Comparison of ENCODE assay signal across 14 cellular contexts in the genomic region with DNA sequence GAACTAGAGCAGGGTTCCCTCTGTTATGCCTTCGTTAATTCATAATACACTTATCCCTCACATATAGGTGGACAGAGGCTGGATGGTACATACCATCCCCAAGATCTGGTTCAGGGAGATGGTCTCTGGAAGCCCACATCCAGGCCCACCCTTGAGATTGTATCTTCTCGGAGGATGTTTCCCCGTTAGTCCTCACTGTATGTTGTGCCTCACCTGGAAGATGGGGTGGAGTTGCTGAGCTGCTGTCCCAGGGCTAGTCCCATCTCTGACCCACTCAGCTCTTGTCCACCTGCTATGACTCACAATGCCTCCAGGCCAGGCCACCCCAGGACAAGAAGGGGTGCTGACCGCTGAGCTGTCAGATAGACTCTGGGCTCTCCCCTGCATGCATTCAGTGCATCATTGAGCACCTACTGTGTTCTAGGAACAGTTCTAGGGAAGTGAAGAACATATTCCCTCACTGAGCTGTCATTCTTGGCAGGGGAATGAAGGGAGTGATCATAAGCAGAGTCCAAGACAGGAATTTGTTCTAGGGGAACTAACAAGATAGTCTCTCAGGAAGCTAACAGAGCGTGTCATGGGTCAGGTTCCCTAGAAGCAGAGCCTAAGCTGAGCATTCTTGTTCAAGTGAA. TPM values are rescaled to one million over a fixed set of nuclear protein-coding genes. Genes with fewer than 3 reads are reported as not detected.
DNase-seq lines count a peak whose midpoint lies in the region; ATAC-seq and TF ChIP-seq lines count a peak whose summit lies in the region.
"Had no signal": no experiment of that assay in that cellular context is flagged by ENCODE, and none has a peak within 500 bp of the region (broad histone marks: within the 10 kb centered on the region; RNA-seq: fewer than 3 reads in every experiment).

A gene (minus strand): TSS at position 255 of the 632 bp plus-strand sequence. CDS start 116 bp downstream, at position 139.

- TF ChIP-seq POLR2A in thyroid gland (IDR thresholded peaks at IDR 0.05), result peak in 1 of 2 donors; percentile 20
- TF ChIP-seq POLR2A in vagina (IDR thresholded peaks at IDR 0.05), result no peak

- no peaks in the 10 kb centered on the region for H3K9me3 ChIP-seq in thyroid gland
- H3K9me3 ChIP-seq in vagina, result no peaks in the 10 kb centered on the region
- H3K9me3 ChIP-seq: HAP-1, right atrium auricular region, SJCRH30 had no signal

- CTCF ChIA-PET in activated naive CD4-positive, alpha-beta T cell treated with anti-CD3 and anti-CD28 coated beads for 36 hours (lab: Charles Lee), result interaction anchor here (0.7 to 2.4 kb wide), 4 partner anchors 10 to 193 kb away, joined by 3 to 9 read pairs (median 6); a partner anchor contains a TSS
- CTCF ChIA-PET in WTC11 (lab: Charles Lee), result interaction anchor here (0.7 to 2.5 kb wide), 3 partner anchors 10 to 81 kb away, joined by 3 to 13 read pairs (median 3); no protein-coding TSS in a partner anchor

- no peak for ATAC-seq in WTC11
- ATAC-seq: foreskin keratinocyte had no signal

- H3K27me3 Mint-ChIP-seq in activated naive CD4-positive, alpha-beta T cell treated with anti-CD3 and anti-CD28 coated beads for 36 hours (ENCODE audit: low read depth), result no peaks in the 10 kb centered on the region
- peaks cover 15% of the 10 kb centered on the region for H3K27me3 Mint-ChIP-seq in WTC11 (ENCODE audit: low read depth)

- peak within 1 kb of the TSS; percentile 64 to 82 (median 68) for H3K27ac ChIP-seq in thyroid gland
- no peak within 1 kb of the TSS for H3K27ac ChIP-seq in vagina
- H3K27ac ChIP-seq: foreskin keratinocyte, right atrium auricular region, SJCRH30 had no signal

- POLR2A ChIA-PET in WTC11 (lab: Charles Lee), result interaction anchor here (1.0 kb wide), 1 partner anchor 57 kb away, joined by 4 read pairs; a partner anchor contains a TSS

- peak within 1 kb of the TSS; percentile 14 for H3K27ac Mint-ChIP-seq in activated naive CD4-positive, alpha-beta T cell treated with anti-CD3 and anti-CD28 coated beads for 36 hours
- peak within 1 kb of the TSS; percentile 25; the same call in 1 of the 2 replicates for H3K27ac Mint-ChIP-seq in WTC11

- no peaks in the 10 kb centered on the region for H3K9me3 Mint-ChIP-seq in activated naive CD4-positive, alpha-beta T cell treated with anti-CD3 and anti-CD28 coated beads for 36 hours
- H3K9me3 Mint-ChIP-seq in WTC11, result peaks cover 4% of the 10 kb centered on the region; the same call in 1 of the 2 replicates

- H3K4me3 Mint-ChIP-seq in activated naive CD4-positive, alpha-beta T cell treated with anti-CD3 and anti-CD28 coated beads for 36 hours, result peak within 1 kb of the TSS; percentile 42
- H3K4me3 Mint-ChIP-seq in WTC11, result peak within 1 kb of the TSS; percentile 20; the same call in 1 of the 2 replicates

- TF ChIP-seq CTCF in WTC11 (IDR thresholded peaks at IDR 0.05), result no peak
- TF ChIP-seq CTCF in thyroid gland (IDR thresholded peaks at IDR 0.05), result no peak
- no peak for TF ChIP-seq CTCF in vagina (IDR thresholded peaks at IDR 0.05)

- H3K27me3 ChIP-seq in thyroid gland, result no peaks in the 10 kb centered on the region
- H3K27me3 ChIP-seq in vagina, result no peaks in the 10 kb centered on the region
- H3K27me3 ChIP-seq: foreskin keratinocyte, right atrium auricular region, SJCRH30 had no signal

- intact Hi-C loops in activated naive CD4-positive, alpha-beta T cell treated with anti-CD3 and anti-CD28 coated beads for 36 hours (cut with micrococcal nuclease), result no loop called here
- intact Hi-C loops in thyroid gland (cut with DNase I) (no loop called here), vagina (cut with DNase I) (loop anchor here (10.0 kb wide), 1 partner anchor 114 kb away; a partner anchor contains a TSS)

- H3K36me3 Mint-ChIP-seq in activated naive CD4-positive, alpha-beta T cell treated with anti-CD3 and anti-CD28 coated beads for 36 hours (ENCODE audit: low read depth), result peaks cover 23% of the 10 kb centered on the region
- H3K36me3 Mint-ChIP-seq in WTC11, result peaks cover 10% of the 10 kb centered on the region

- H3K4me1 ChIP-seq in thyroid gland (peaks cover 34 to 45% of the 10 kb centered on the region in 2 donors), vagina (peaks cover 33% of the 10 kb centered on the region)
- H3K4me1 ChIP-seq: SJCRH30 had no signal

- no peak within 1 kb of the TSS for H3K4me3 ChIP-seq in thyroid gland (replicated peaks in 1 of 3)
- H3K4me3 ChIP-seq in vagina, result no peak within 1 kb of the TSS
- H3K4me3 ChIP-seq: HAP-1, right atrium auricular region, SJCRH30 had no signal

- no peak for DNase-seq in activated naive CD4-positive, alpha-beta T cell treated with anti-CD3 and anti-CD28 coated beads for 36 hours
- no peak for DNase-seq in activated naive CD4-positive, alpha-beta T cell (lab: John Stamatoyannopoulos, UW)
- DNase-seq in WTC11 (ENCODE audit: low spot score), result no peak
- DNase-seq in glomerular visceral epithelial cell (ENCODE audit: extremely low spot score), result peak; percentile 58
- DNase-seq in thyroid gland, result peak; percentile 67
- DNase-seq in NCI-H2081 (lab: John Stamatoyannopoulos, UW), result no peak
- DNase-seq in NCI-H2196 treated with DMSO at 0.1 percent for 48 hours (lab: John Stamatoyannopoulos, UW; ENCODE audit: unreplicated experiment), result no peak
- DNase-seq in vagina (ENCODE audit: extremely low spot score in 2 of 2), result no peak
- DNase-seq: SJCRH30 had no signal

- 70 to 72% methylated on average over 5 of the region's 5 CpGs for WGBS in thyroid gland, 2 donors

- H3K4me1 Mint-ChIP-seq in activated naive CD4-positive, alpha-beta T cell treated with anti-CD3 and anti-CD28 coated beads for 36 hours (ENCODE audit: low read depth), result peaks cover 34% of the 10 kb centered on the region
- peaks cover 13% of the 10 kb centered on the region for H3K4me1 Mint-ChIP-seq in WTC11

- H3K36me3 ChIP-seq in thyroid gland, result no peaks in the 10 kb centered on the region
- H3K36me3 ChIP-seq in vagina, result no peaks in the 10 kb centered on the region
- H3K36me3 ChIP-seq: right atrium auricular region, SJCRH30 had no signal

TF ChIP-seq in WTC11, 78 proteins besides CTCF, POLR2A, EP300 and RAD21 (continues in another document):
- TF ChIP-seq, protein P1, sequence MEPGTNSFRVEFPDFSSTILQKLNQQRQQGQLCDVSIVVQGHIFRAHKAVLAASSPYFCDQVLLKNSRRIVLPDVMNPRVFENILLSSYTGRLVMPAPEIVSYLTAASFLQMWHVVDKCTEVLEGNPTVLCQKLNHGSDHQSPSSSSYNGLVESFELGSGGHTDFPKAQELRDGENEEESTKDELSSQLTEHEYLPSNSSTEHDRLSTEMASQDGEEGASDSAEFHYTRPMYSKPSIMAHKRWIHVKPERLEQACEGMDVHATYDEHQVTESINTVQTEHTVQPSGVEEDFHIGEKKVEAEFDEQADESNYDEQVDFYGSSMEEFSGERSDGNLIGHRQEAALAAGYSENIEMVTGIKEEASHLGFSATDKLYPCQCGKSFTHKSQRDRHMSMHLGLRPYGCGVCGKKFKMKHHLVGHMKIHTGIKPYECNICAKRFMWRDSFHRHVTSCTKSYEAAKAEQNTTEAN (CRISPR knock-in tag; IDR thresholded peaks at IDR 0.05), result no peak
- TF ChIP-seq ZNF396 (CRISPR knock-in tag; IDR thresholded peaks at IDR 0.05; ENCODE audit: borderline replicate concordance), result no peak
- TF ChIP-seq, protein P2, sequence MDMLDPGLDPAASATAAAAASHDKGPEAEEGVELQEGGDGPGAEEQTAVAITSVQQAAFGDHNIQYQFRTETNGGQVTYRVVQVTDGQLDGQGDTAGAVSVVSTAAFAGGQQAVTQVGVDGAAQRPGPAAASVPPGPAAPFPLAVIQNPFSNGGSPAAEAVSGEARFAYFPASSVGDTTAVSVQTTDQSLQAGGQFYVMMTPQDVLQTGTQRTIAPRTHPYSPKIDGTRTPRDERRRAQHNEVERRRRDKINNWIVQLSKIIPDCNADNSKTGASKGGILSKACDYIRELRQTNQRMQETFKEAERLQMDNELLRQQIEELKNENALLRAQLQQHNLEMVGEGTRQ (CRISPR knock-in tag; IDR thresholded peaks at IDR 0.05), result no peak
- TF ChIP-seq, protein P3, sequence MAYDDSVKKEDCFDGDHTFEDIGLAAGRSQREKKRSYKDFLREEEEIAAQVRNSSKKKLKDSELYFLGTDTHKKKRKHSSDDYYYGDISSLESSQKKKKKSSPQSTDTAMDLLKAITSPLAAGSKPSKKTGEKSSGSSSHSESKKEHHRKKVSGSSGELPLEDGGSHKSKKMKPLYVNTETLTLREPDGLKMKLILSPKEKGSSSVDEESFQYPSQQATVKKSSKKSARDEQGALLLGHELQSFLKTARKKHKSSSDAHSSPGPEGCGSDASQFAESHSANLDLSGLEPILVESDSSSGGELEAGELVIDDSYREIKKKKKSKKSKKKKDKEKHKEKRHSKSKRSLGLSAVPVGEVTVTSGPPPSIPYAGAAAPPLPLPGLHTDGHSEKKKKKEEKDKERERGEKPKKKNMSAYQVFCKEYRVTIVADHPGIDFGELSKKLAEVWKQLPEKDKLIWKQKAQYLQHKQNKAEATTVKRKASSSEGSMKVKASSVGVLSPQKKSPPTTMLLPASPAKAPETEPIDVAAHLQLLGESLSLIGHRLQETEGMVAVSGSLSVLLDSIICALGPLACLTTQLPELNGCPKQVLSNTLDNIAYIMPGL (CRISPR knock-in tag; IDR thresholded peaks at IDR 0.05), result no peak
- TF ChIP-seq NFYB (CRISPR knock-in tag; conservative IDR thresholded peaks at IDR 0.05; ENCODE audit: low read depth), result no peak
- TF ChIP-seq NFE2L1 (CRISPR knock-in tag; IDR thresholded peaks at IDR 0.05), result no peak
- TF ChIP-seq, protein P4, sequence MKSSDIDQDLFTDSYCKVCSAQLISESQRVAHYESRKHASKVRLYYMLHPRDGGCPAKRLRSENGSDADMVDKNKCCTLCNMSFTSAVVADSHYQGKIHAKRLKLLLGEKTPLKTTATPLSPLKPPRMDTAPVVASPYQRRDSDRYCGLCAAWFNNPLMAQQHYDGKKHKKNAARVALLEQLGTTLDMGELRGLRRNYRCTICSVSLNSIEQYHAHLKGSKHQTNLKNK (CRISPR knock-in tag; IDR thresholded peaks at IDR 0.05), result no peak
- TF ChIP-seq, protein P5, sequence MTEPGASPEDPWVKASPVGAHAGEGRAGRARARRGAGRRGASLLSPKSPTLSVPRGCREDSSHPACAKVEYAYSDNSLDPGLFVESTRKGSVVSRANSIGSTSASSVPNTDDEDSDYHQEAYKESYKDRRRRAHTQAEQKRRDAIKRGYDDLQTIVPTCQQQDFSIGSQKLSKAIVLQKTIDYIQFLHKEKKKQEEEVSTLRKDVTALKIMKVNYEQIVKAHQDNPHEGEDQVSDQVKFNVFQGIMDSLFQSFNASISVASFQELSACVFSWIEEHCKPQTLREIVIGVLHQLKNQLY (CRISPR knock-in tag; IDR thresholded peaks at IDR 0.05), result no peak

RNA-seq across cellular contexts. Expression of the gene that starts here (rescaled TPM):
- total RNA-seq in activated naive CD4-positive, alpha-beta T cell treated with anti-CD3 and anti-CD28 coated beads for 36 hours, result not detected
- total RNA-seq in WTC11 (2021) (0.25 to 0.37 TPM (median 0.25 TPM) in 3 replicates), thyroid gland (under 1 TPM in 1 of 4 donors, not detected in 3; 0.67 TPM), vagina (not detected)
- total RNA-seq: foreskin keratinocyte, lower leg skin, NCI-H460, right atrium auricular region, SJCRH30 had no signal

Comparison
In these comparisons a context has a peak if more than half of its experiments do, and no peak if none do; other contexts are left out.
1. Peak in DNase-seq and H3K27ac ChIP-seq in thyroid gland; RNA of the gene not detected or under 1 TPM.